Comparison of ENCODE assay signal across 8 cellular contexts in the genomic region with DNA sequence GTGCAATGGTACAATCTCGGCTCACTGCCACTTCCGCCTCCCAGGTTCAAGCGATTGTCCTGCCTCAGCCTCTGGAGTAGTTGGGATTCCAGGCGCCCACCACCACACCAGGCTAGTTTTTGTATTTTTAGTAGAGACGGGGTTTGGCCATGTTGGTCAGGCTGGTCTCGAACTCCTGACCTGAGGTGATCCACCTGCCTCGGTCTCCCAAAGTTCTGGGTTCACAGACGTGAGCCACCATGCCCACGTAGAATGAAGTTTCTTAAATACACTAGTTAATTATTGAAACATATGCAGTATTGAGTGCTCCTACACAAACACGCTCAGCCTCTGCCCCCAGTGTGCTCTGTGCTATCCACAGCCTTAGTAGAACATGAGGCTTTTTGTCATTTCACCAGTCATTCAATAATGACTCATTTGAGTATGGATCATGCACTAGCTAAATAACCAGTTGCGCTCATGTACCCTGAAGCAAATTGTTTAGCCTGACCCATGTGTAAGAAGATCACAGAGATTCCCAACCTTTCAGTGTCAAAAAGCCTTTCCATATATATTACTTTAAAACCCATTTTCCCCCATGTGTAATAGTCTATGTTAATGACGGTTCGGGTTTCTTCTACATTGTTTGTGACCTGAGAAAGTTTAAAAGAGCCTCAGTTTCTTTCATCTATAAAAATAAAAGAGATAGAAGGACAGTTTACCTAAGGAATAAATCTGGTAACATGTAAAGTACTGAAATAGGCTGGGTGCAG. TPM values are rescaled to one million over a fixed set of nuclear protein-coding genes. Genes with fewer than 3 reads are reported as not detected.
DNase-seq lines count a peak whose midpoint lies in the region; ATAC-seq and TF ChIP-seq lines count a peak whose summit lies in the region.

No MANE protein-coding gene starts in this region.

- no peak for TF ChIP-seq CTCF in fibroblast of lung (conservative IDR thresholded peaks at IDR 0.05 in 1 of 2, IDR thresholded peaks at IDR 0.05 in 1 of 2; ENCODE audit: low read depth in 1 of 2, low read length in 2 of 2)

- peak; percentile 68 for ATAC-seq in activated CD8-positive, alpha-beta memory T cell treated with anti-CD3 and anti-CD28 coated beads, Interleukin-2, amount 10 ng/mL, durations not matched to agents 7 days and 5 days

- H3K27ac ChIP-seq in HUES48 (ENCODE audit: low read depth, low read length) (peak overlapping the region; percentile 71), fibroblast of lung (ENCODE audit: insufficient read depth, low read length) (peak overlapping the region; percentile 44)

- H3K4me1 ChIP-seq in HUES48 (ENCODE audit: control insufficient read depth, insufficient read depth, low read length) (peaks cover 25% of the 10 kb centered on the region), fibroblast of lung (ENCODE audit: control insufficient read depth, extremely low read depth, insufficient read depth, low read length) (peaks cover 10% of the 10 kb centered on the region), skeletal muscle satellite cell (ENCODE audit: control insufficient read depth, insufficient read depth, low read length) (peaks cover 29% of the 10 kb centered on the region)

- no peaks in the 10 kb centered on the region for H3K27me3 Mint-ChIP-seq in activated CD8-positive, alpha-beta memory T cell treated with anti-CD3 and anti-CD28 coated beads, Interleukin-2, amount 10 ng/mL, durations not matched to agents 7 days and 5 days

- H4K20me1 ChIP-seq in fibroblast of lung (ENCODE audit: control insufficient read depth, extremely low read depth, insufficient read depth, low read length): no peaks in the 10 kb centered on the region

- peak overlapping the region; percentile 100 for H3K27ac Mint-ChIP-seq in activated CD8-positive, alpha-beta memory T cell treated with anti-CD3 and anti-CD28 coated beads, Interleukin-2, amount 10 ng/mL, durations not matched to agents 7 days and 5 days

- peak overlapping the region; percentile 95 for H3K4me3 Mint-ChIP-seq in activated CD8-positive, alpha-beta memory T cell treated with anti-CD3 and anti-CD28 coated beads, Interleukin-2, amount 10 ng/mL, durations not matched to agents 7 days and 5 days

- H3K36me3 Mint-ChIP-seq in activated CD8-positive, alpha-beta memory T cell treated with anti-CD3 and anti-CD28 coated beads, Interleukin-2, amount 10 ng/mL, durations not matched to agents 7 days and 5 days: peaks cover 51% of the 10 kb centered on the region

- CTCF ChIA-PET in activated CD8-positive, alpha-beta memory T cell treated with anti-CD3 and anti-CD28 coated beads, Interleukin-2, amount 10 ng/mL, durations not matched to agents 7 days and 5 days (lab: Charles Lee): interaction anchor here (0.6 to 10.8 kb wide), 8 partner anchors 14 to 131 kb away, joined by 3 to 90 read pairs (median 4); no protein-coding TSS in a partner anchor

- H3K4me3 ChIP-seq in HUES48 (ENCODE audit: low read depth, low read length) (no peak overlapping the region), fibroblast of lung (replicated peaks in 1 of 4; ENCODE audit: control extremely low read depth in 1 of 4, insufficient read depth in 1 of 4, low read depth in 3 of 4, low read length in 4 of 4) (peak overlapping the region in 2 of 4 experiments; percentile 11 to 98), skeletal muscle satellite cell (ENCODE audit: low read length) (no peak overlapping the region)

- no peaks in the 10 kb centered on the region for H3K9me3 ChIP-seq in HUES48 (ENCODE audit: control insufficient read depth, insufficient read depth, low read length)
- no peaks in the 10 kb centered on the region for H3K9me3 ChIP-seq in fibroblast of lung (ENCODE audit: control insufficient read depth, insufficient read depth, low read depth, low read length)
- H3K9me3 ChIP-seq in skeletal muscle satellite cell (replicated peaks; ENCODE audit: low read length): no peaks in the 10 kb centered on the region

- H2AFZ ChIP-seq in fibroblast of lung (ENCODE audit: low read length): no peak overlapping the region

- H3K4me1 Mint-ChIP-seq in activated CD8-positive, alpha-beta memory T cell treated with anti-CD3 and anti-CD28 coated beads, Interleukin-2, amount 10 ng/mL, durations not matched to agents 7 days and 5 days: peaks cover 53% of the 10 kb centered on the region

- peaks cover 32% of the 10 kb centered on the region for H3K36me3 ChIP-seq in HUES48 (ENCODE audit: control insufficient read depth, insufficient read depth, low read length)
- H3K36me3 ChIP-seq in fibroblast of lung (ENCODE audit: control insufficient read depth, insufficient read depth, low read length): peaks cover 3% of the 10 kb centered on the region
- peaks cover 34% of the 10 kb centered on the region for H3K36me3 ChIP-seq in skeletal muscle satellite cell (ENCODE audit: insufficient read depth, low read length)

- H3K4me2 ChIP-seq in fibroblast of lung (ENCODE audit: extremely low read depth, insufficient read depth, low read length): no peak overlapping the region
- no peak overlapping the region for H3K4me2 ChIP-seq in skeletal muscle satellite cell (ENCODE audit: low read length)

- no peaks in the 10 kb centered on the region for H3K27me3 ChIP-seq in HUES48 (ENCODE audit: control insufficient read depth, insufficient read depth, low read length)
- no peaks in the 10 kb centered on the region for H3K27me3 ChIP-seq in fibroblast of lung (ENCODE audit: control insufficient read depth, insufficient read depth, low read length)
- no peaks in the 10 kb centered on the region for H3K27me3 ChIP-seq in skeletal muscle satellite cell (ENCODE audit: control insufficient read depth, insufficient read depth, low read length)

- H3K9ac ChIP-seq in HUES48 (ENCODE audit: low read depth, low read length) (no peak overlapping the region), fibroblast of lung (ENCODE audit: insufficient read depth, low read length) (no peak overlapping the region), skeletal muscle satellite cell (ENCODE audit: low read depth, low read length) (peak overlapping the region; percentile 98)

- DNase-seq in NCI-H510A treated with DMSO at 0.1 percent for 48 hours (lab: John Stamatoyannopoulos, UW) (peak; percentile 69), NCI-H510A (lab: John Stamatoyannopoulos, UW) (no peak), fibroblast of lung (ENCODE audit: low read depth in 2 of 2) (peak; percentile 97 to 98), NCI-H187 treated with DMSO at 0.1 percent for 48 hours (lab: John Stamatoyannopoulos, UW) (no peak), middle frontal gyrus (ENCODE audit: extremely low spot score, low spot score) (no peak)
- peak; percentile 83 for DNase-seq in activated CD8-positive, alpha-beta memory T cell treated with anti-CD3 and anti-CD28 coated beads, Interleukin-2, amount 10 ng/mL, durations not matched to agents 7 days and 5 days

- no peaks in the 10 kb centered on the region for H3K9me3 Mint-ChIP-seq in activated CD8-positive, alpha-beta memory T cell treated with anti-CD3 and anti-CD28 coated beads, Interleukin-2, amount 10 ng/mL, durations not matched to agents 7 days and 5 days (ENCODE audit: low read depth)

- H3K79me2 ChIP-seq in fibroblast of lung (ENCODE audit: control insufficient read depth, insufficient read depth, low read length): peaks cover 42% of the 10 kb centered on the region

RNA-seq across cellular contexts. Expression of a gene that starts 49.7 kb away (rescaled TPM):
- 10 to 100 TPM; 14.3 to 15.5 TPM for total RNA-seq in activated CD8-positive, alpha-beta memory T cell treated with anti-CD3 and anti-CD28 coated beads, Interleukin-2, amount 10 ng/mL, durations not matched to agents 7 days and 5 days
- total RNA-seq in fibroblast of lung: 4.6 and 5.6 TPM in 2 replicates
- 3.6 TPM in 2 replicates for polyA plus RNA-seq in fibroblast of lung
- polyA plus RNA-seq in fibroblast of lung (2012): 2.5 and 3.0 TPM in 2 replicates
- 0.75 TPM in 1 of 2 replicates, not detected in the other for polyA minus RNA-seq in fibroblast of lung (ENCODE audit: low replicate concordance)
- total RNA-seq in skeletal muscle satellite cell (2012; rRNA removed): 2.3 and 3.1 TPM in 2 replicates

RNA-seq across cellular contexts. Expression of a gene that starts 49.8 kb away (rescaled TPM):
- 10 to 100 TPM; 52.3 to 58.6 TPM for total RNA-seq in activated CD8-positive, alpha-beta memory T cell treated with anti-CD3 and anti-CD28 coated beads, Interleukin-2, amount 10 ng/mL, durations not matched to agents 7 days and 5 days
- total RNA-seq in fibroblast of lung: 21.3 and 21.6 TPM in 2 replicates
- 14.8 and 16.0 TPM in 2 replicates for polyA plus RNA-seq in fibroblast of lung
- 16.9 and 20.7 TPM in 2 replicates for polyA plus RNA-seq in fibroblast of lung (2012)
- polyA minus RNA-seq in fibroblast of lung (ENCODE audit: low replicate concordance): 0.67 and 1.0 TPM in 2 replicates
- total RNA-seq in skeletal muscle satellite cell (2012; rRNA removed): 11.9 and 12.7 TPM in 2 replicates

Comparison
In these comparisons a context has a peak if more than half of its experiments do, and no peak if none do; other contexts are left out.
1. DNase-seq: peak in NCI-H510A treated with DMSO at 0.1 percent for 48 hours (single experiment), activated CD8-positive, alpha-beta memory T cell treated with anti-CD3 and anti-CD28 coated beads, Interleukin-2, amount 10 ng/mL, durations not matched to agents 7 days and 5 days (single experiment) and fibroblast of lung (2 of 2); none in NCI-H510A (single experiment), NCI-H187 treated with DMSO at 0.1 percent for 48 hours (single experiment) and middle frontal gyrus (single experiment).